16 cellular contexts compared by ENCODE assay signal in genomic region chr12:31002999-31003398, GRCh38.
DNase-seq lines count a peak whose midpoint lies in the region; ATAC-seq, FAIRE-seq and TF ChIP-seq lines count a peak whose summit lies in the region.
"Had no signal": no experiment of that assay in that cellular context is flagged by ENCODE, and none has a peak within 500 bp of the region (broad histone marks: within the 10 kb centered on the region; RNA-seq: fewer than 3 reads in every experiment).

No MANE protein-coding gene starts in this region.

- in situ Hi-C loops in GM12878 (cut with MboI), result no loop called here

- no peak overlapping the region for H3K9ac ChIP-seq in GM12878 (ENCODE audit: control insufficient read depth, insufficient read depth, low read length)

- peak; percentile 10 for DNase-seq in DMS 273 (lab: John Stamatoyannopoulos, UW; ENCODE audit: unreplicated experiment)
- no peak for DNase-seq in DMS 273 treated with DMSO at 0.1 percent for 48 hours (lab: John Stamatoyannopoulos, UW)
- DNase-seq in GM12878 (ENCODE audit: low read depth, low spot score), result peak; percentile 23
- DNase-seq in spleen, result peak; percentile 49
- no peak for DNase-seq in SJCRH30
- DNase-seq in iPS-NIHi11 (ENCODE audit: low spot score), result no peak
- DNase-seq: activated naive CD4-positive, alpha-beta T cell treated with anti-CD3 and anti-CD28 coated beads for 36 hours; NCI-H1436; NCI-H748 treated with DMSO at 0.1 percent for 48 hours; thyroid gland had no signal

- RAD21 ChIA-PET in GM12878 (lab: Charles Lee; ENCODE audit: unreplicated experiment), result no interaction called here

- SMC1A ChIA-PET in GM12878 (lab: Charles Lee; ENCODE audit: uncharacterized antibody, unreplicated experiment), result no interaction called here

- no peak overlapping the region for H2AFZ ChIP-seq in GM12878 (ENCODE audit: control insufficient read depth, low read depth, low read length)

- TF ChIP-seq EP300 in GM12878 (IDR thresholded peaks at IDR 0.05; ENCODE audit: borderline replicate concordance in 1 of 2, control insufficient read depth in 1 of 2, low read depth in 2 of 2, low read length in 2 of 2), result no peak

- TF ChIP-seq RAD21 in GM12878 (IDR thresholded peaks at IDR 0.05; ENCODE audit: insufficient read depth, low read depth, low read length), result no peak

- CTCF ChIA-PET in GM12878 (lab: Yijun Ruan, JAX), result no interaction called here

- TF ChIP-seq CTCF in GM12878 (IDR thresholded peaks at IDR 0.05 in 2 of 3, conservative IDR thresholded peaks at IDR 0.05 in 1 of 3; ENCODE audit: control insufficient read depth in 2 of 3, extremely low read depth in 1 of 3, insufficient read depth in 1 of 3, low read depth in 3 of 3, low read length in 3 of 3), result no peak
- TF ChIP-seq CTCF in spleen (IDR thresholded peaks at IDR 0.05 in 8 of 11, conservative IDR thresholded peaks at IDR 0.05 in 3 of 11), result no peak

- intact Hi-C loops in GM12878 (cut with micrococcal nuclease; ENCODE audit: unreplicated experiment) (no loop called here), spleen (cut with DNase I; ENCODE audit: low total_unique reads) (no loop called here)

- 0% methylated on average over 1 of the region's 1 CpG for WGBS in GM12878 (ENCODE audit: insufficient coverage, insufficient replicate concordance, low lambda C conversion rate, missing lambda C conversion rate)
- WGBS in spleen, 5 donors, result 53 to 86% (median 64%) methylated on average over 1 of the region's 1 CpG

- POLR2A ChIA-PET in GM12878 (lab: Charles Lee), result no interaction called here

- no peak for FAIRE-seq in GM12878 (lab: Jason Lieb, UNC)
- FAIRE-seq: bronchial epithelial cell, H1 had no signal

- TF ChIP-seq POLR2A in GM12878 (IDR thresholded peaks at IDR 0.05; ENCODE audit: low read depth, low read length) (no peak), spleen (IDR thresholded peaks at IDR 0.05) (no peak)

- H3K4me3 ChIP-seq in GM12878, result no peak overlapping the region
- peak overlapping the region in 1 of 8 donors; percentile 66 for H3K4me3 ChIP-seq in spleen
- H3K4me3 ChIP-seq in SJCRH30, result no peak overlapping the region
- H3K4me3 ChIP-seq: smooth muscle cell, thyroid gland had no signal

- H3K4me2 ChIP-seq in GM12878 (ENCODE audit: control insufficient read depth, insufficient read depth), result no peak overlapping the region
- H3K4me2 ChIP-seq: smooth muscle cell had no signal

- H3K36me3 ChIP-seq in GM12878 (ENCODE audit: control insufficient read depth in 2 of 2, insufficient read depth in 2 of 2, low read length in 1 of 2) (no peaks in the 10 kb centered on the region), spleen (peaks cover 0 to 3% (median 0%) of the 10 kb centered on the region in 6 donors), SJCRH30 (no peaks in the 10 kb centered on the region)
- H3K36me3 ChIP-seq: thyroid gland had no signal

- H4K20me1 ChIP-seq in GM12878 (ENCODE audit: control insufficient read depth, insufficient read depth), result no peaks in the 10 kb centered on the region

- no TSS peak for BruUV-seq in GM12878 (replicated peaks; lab: Mats Ljungman, UMichigan)

- ATAC-seq in HG02678 (IDR thresholded peaks at IDR 0.05; ENCODE audit: unreplicated experiment), result peak; percentile 55
- peak; percentile 64 for ATAC-seq in GM12878
- ATAC-seq in HG02798 (IDR thresholded peaks at IDR 0.05; ENCODE audit: poor library complexity, unreplicated experiment), result no peak

- no peaks in the 10 kb centered on the region for H3K4me1 ChIP-seq in GM12878 (ENCODE audit: control insufficient read depth, insufficient read depth, low read length)
- H3K4me1 ChIP-seq in spleen, result peaks cover 0 to 29% (median 0%) of the 10 kb centered on the region in 6 donors
- peaks cover 36% of the 10 kb centered on the region for H3K4me1 ChIP-seq in SJCRH30
- H3K4me1 ChIP-seq: thyroid gland had no signal

- no peaks in the 10 kb centered on the region for H3K9me3 ChIP-seq in GM12878 (replicated peaks; ENCODE audit: control insufficient read depth, insufficient read depth, low read length)
- H3K9me3 ChIP-seq in spleen, result no peaks in the 10 kb centered on the region
- no peaks in the 10 kb centered on the region for H3K9me3 ChIP-seq in SJCRH30 (replicated peaks)
- H3K9me3 ChIP-seq: thyroid gland had no signal

- H3K27ac ChIP-seq in GM12878 (ENCODE audit: control insufficient read depth, insufficient read depth) (no peak overlapping the region), spleen (no peak overlapping the region), SJCRH30 (no peak overlapping the region)
- H3K27ac ChIP-seq: 22Rv1, thyroid gland had no signal

- H3K79me2 ChIP-seq in GM12878 (ENCODE audit: control insufficient read depth, insufficient read depth, low read length), result no peaks in the 10 kb centered on the region

- no peaks in the 10 kb centered on the region; a peak in 1 of 4 replicates for H3K27me3 ChIP-seq in GM12878 (replicated peaks in 1 of 2; ENCODE audit: control insufficient read depth in 2 of 2, insufficient read depth in 2 of 2, low read length in 1 of 2)
- no peaks in the 10 kb centered on the region for H3K27me3 ChIP-seq in spleen (replicated peaks in 1 of 7)
- no peaks in the 10 kb centered on the region for H3K27me3 ChIP-seq in SJCRH30
- H3K27me3 ChIP-seq: thyroid gland had no signal

TF ChIP-seq in GM12878, 131 proteins besides CTCF, POLR2A, EP300 and RAD21 (continues in another document):
- TF ChIP-seq BHLHE40 (IDR thresholded peaks at IDR 0.05; ENCODE audit: borderline replicate concordance in 1 of 2, low read depth in 2 of 2, low read length in 1 of 2), result 0 out of 4 replicates have a peak, but pooled peaks of 1 of the 2 experiments have one; percentile 36
- TF ChIP-seq ZSCAN29 (IDR thresholded peaks at IDR 0.05), result no peak
- no peak for TF ChIP-seq EED (IDR thresholded peaks at IDR 0.05; ENCODE audit: low read depth)
- TF ChIP-seq PML (IDR thresholded peaks at IDR 0.05; ENCODE audit: low read length), result no peak
- no peak for TF ChIP-seq SUZ12 (IDR thresholded peaks at IDR 0.05; ENCODE audit: unreplicated experiment)
- no peak for TF ChIP-seq E2F4 (IDR thresholded peaks at IDR 0.05; ENCODE audit: low read depth, low read length)
- no peak for TF ChIP-seq NFXL1 (IDR thresholded peaks at IDR 0.05; ENCODE audit: borderline replicate concordance)
- no peak for TF ChIP-seq HDAC2 (IDR thresholded peaks at IDR 0.05)
- TF ChIP-seq TAF1 (IDR thresholded peaks at IDR 0.05; ENCODE audit: borderline replicate concordance, low read depth, low read length), result no peak
- peak; percentile 49 for TF ChIP-seq RELA (IDR thresholded peaks at IDR 0.05; ENCODE audit: borderline replicate concordance, partially characterized antibody)
- TF ChIP-seq ATF7 (IDR thresholded peaks at IDR 0.05; ENCODE audit: low read depth), result no peak
- 0 out of 2 replicates have a peak, but pooled peaks have one; percentile 35 for TF ChIP-seq CREB1 (IDR thresholded peaks at IDR 0.05; ENCODE audit: low read depth)
- TF ChIP-seq NR2C1 (IDR thresholded peaks at IDR 0.05), result no peak
- TF ChIP-seq MEF2B (IDR thresholded peaks at IDR 0.05; ENCODE audit: partially characterized antibody, poor library complexity, severe bottlenecking), result peak; percentile 20
- no peak for TF ChIP-seq CEBPZ (IDR thresholded peaks at IDR 0.05; ENCODE audit: low read depth, low read length)

Comparison
In these comparisons a context has a peak if more than half of its experiments do, and no peak if none do; other contexts are left out.
1. DNase-seq: peak in DMS 273 (single experiment), GM12878 (single experiment) and spleen (single experiment); none in DMS 273 treated with DMSO at 0.1 percent for 48 hours (single experiment), SJCRH30 (0 of 2) and iPS-NIHi11 (single experiment).